ENCODE assay signal across 18 cellular contexts in the genomic region with DNA sequence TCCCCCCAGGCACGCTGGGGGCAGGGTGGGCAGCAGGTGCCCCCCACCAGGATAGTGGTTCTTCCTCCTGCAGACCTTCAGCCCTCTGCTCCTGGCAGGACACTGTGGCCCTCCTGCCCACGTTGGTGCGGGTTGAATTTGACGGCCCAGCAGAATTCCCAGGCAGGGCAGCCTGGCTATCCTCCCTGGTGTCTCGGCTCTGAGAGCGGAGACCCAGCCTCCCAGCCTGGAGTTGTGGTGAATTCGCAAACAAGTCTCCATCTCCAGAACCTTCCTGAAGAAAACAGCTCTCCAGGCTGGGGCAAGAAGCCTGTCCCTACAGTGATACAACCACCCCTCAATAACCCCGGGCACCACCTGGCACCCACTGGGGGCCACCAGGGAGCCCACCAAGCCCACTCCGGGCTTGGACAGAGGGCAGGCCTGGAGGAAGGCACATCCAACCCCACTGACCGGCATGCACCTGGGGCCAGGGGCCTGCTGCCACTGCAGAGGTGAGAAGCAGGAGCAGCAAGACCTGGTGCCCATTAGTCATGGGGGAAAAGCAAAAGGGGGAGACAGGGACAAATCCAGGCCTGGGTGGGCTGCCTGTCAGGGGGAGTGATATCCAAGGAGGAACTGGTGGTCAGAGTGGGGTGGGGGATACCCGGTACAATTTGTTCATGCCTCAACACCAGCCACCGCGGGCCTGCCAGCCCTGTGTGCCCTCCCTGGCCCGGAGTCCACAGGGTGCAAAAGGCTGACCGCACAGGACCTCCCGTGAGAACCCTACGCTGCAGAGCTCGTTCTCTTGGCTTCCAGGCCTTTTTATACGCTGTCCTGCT. TPM values are rescaled to one million over a fixed set of nuclear protein-coding genes. Genes with fewer than 3 reads are reported as not detected.
DNase-seq lines count a peak whose midpoint lies in the region; ATAC-seq and TF ChIP-seq lines count a peak whose summit lies in the region.
"Had no signal": no experiment of that assay in that cellular context is flagged by ENCODE, and none has a peak within 500 bp of the region (broad histone marks: within the 10 kb centered on the region; RNA-seq: fewer than 3 reads in every experiment).

No MANE protein-coding gene starts in this region.

- no peak overlapping the region for H3K4ac ChIP-seq in neuronal stem cell (ENCODE audit: low read length)

- WGBS in neuronal stem cell (ENCODE audit: extremely low coverage in 2 of 2, insufficient read length in 2 of 2, insufficient replicate concordance in 1 of 2), 2 donors, result no CpG with 5 or more reads among the region's 19 CpGs
- 90 to 96% methylated on average over 19 of the region's 19 CpGs for WGBS in sigmoid colon, 2 donors

- H4K91ac ChIP-seq in neuronal stem cell (ENCODE audit: low read depth, low read length, poor library complexity), result no peak overlapping the region

- peaks cover 9% of the 10 kb centered on the region for H3K4me1 Mint-ChIP-seq in T-helper 17 cell

- H3K27me3 Mint-ChIP-seq in T-helper 17 cell, result no peaks in the 10 kb centered on the region
- H3K27me3 Mint-ChIP-seq: CD8-positive, alpha-beta memory T cell had no signal

- no peak overlapping the region for H4K8ac ChIP-seq in neuronal stem cell (ENCODE audit: low read depth, low read length)

- intact Hi-C loops in left ventricle myocardium inferior (cut with micrococcal nuclease) (no loop called here), left cardiac atrium (cut with DNase I) (no loop called here), sigmoid colon (cut with DNase I) (no loop called here)

- no peak for ATAC-seq in left cardiac atrium
- no peak for ATAC-seq in T-helper 17 cell

- TF ChIP-seq POLR2A in sigmoid colon (IDR thresholded peaks at IDR 0.05), result no peak

- H3K4me2 ChIP-seq in neuronal stem cell (ENCODE audit: insufficient read depth, low read length, poor library complexity, severe bottlenecking), result no peak overlapping the region
- H3K4me2 ChIP-seq: BLaER1 had no signal

- no peak overlapping the region for H3K4me3 Mint-ChIP-seq in T-helper 17 cell

- no peak overlapping the region for H3K14ac ChIP-seq in neuronal stem cell (ENCODE audit: low read length)

- no peak overlapping the region for H2AFZ ChIP-seq in neuronal stem cell (ENCODE audit: low read length)

- H3K79me1 ChIP-seq in neuronal stem cell (ENCODE audit: low read depth, low read length), result peaks cover 11% of the 10 kb centered on the region

- H3K36me3 Mint-ChIP-seq in T-helper 17 cell (ENCODE audit: low read depth), result no peaks in the 10 kb centered on the region

- H3K4me3 ChIP-seq in left ventricle myocardium inferior (peak overlapping the region; percentile 42), neuronal stem cell (ENCODE audit: low read length in 2 of 2) (no peak overlapping the region), sigmoid colon (no peak overlapping the region)
- H3K4me3 ChIP-seq: BLaER1, MG63 had no signal

- H2BK5ac ChIP-seq in neuronal stem cell (ENCODE audit: low read length), result peak overlapping the region; percentile 35

- peaks cover 83% of the 10 kb centered on the region for H3K4me1 ChIP-seq in left ventricle myocardium inferior
- peaks cover 9 to 10% of the 10 kb centered on the region in 2 donors for H3K4me1 ChIP-seq in neuronal stem cell (ENCODE audit: control insufficient read depth in 2 of 2, insufficient read depth in 1 of 2, low read depth in 1 of 2, low read length in 2 of 2)
- peaks cover 0 to 21% (median 15%) of the 10 kb centered on the region in 4 donors for H3K4me1 ChIP-seq in sigmoid colon

- H3K27ac ChIP-seq in left ventricle myocardium inferior (replicated peaks) (peak overlapping the region; percentile 94), neuronal stem cell (replicated peaks; ENCODE audit: low read length) (no peak overlapping the region), temporal lobe (ENCODE audit: low read depth, low read length) (peak overlapping the region; percentile 27), sigmoid colon (peak overlapping the region in 2 of 4 donors; percentile 12 to 43)
- H3K27ac ChIP-seq: BLaER1 had no signal

- H2BK12ac ChIP-seq in neuronal stem cell (ENCODE audit: low read length), result no peak overlapping the region

- no peak for TF ChIP-seq EP300 in sigmoid colon (IDR thresholded peaks at IDR 0.05)

- H2AK5ac ChIP-seq in neuronal stem cell (ENCODE audit: low read depth, low read length), result no peak overlapping the region

- H3K9ac ChIP-seq in neuronal stem cell (ENCODE audit: low read depth, low read length, poor library complexity), result peak overlapping the region; percentile 44
- H3K9ac ChIP-seq: BLaER1 had no signal

- no peak overlapping the region for H2BK120ac ChIP-seq in neuronal stem cell (ENCODE audit: low read depth, low read length)

- TF ChIP-seq CTCF in left ventricle myocardium inferior (IDR thresholded peaks at IDR 0.05; ENCODE audit: borderline replicate concordance) (no peak), sigmoid colon (IDR thresholded peaks at IDR 0.05) (no peak)

- no peaks in the 10 kb centered on the region for H3K9me3 ChIP-seq in left ventricle myocardium inferior (replicated peaks)
- no peaks in the 10 kb centered on the region for H3K9me3 ChIP-seq in T-helper 17 cell (ENCODE audit: control insufficient read depth, low read length, poor library complexity, severe bottlenecking)
- H3K9me3 ChIP-seq in neuronal stem cell (replicated peaks in 1 of 2; ENCODE audit: control insufficient read depth in 2 of 2, insufficient read depth in 1 of 2, low read depth in 1 of 2, low read length in 2 of 2), result no peaks in the 10 kb centered on the region
- H3K9me3 ChIP-seq in sigmoid colon, result no peaks in the 10 kb centered on the region
- H3K9me3 ChIP-seq: BLaER1, MG63 had no signal

- H3K23ac ChIP-seq in neuronal stem cell (ENCODE audit: low read depth, low read length, poor library complexity), result no peak overlapping the region

- H3K27ac Mint-ChIP-seq in T-helper 17 cell, result peak overlapping the region; percentile 47

- no peak overlapping the region for H3K18ac ChIP-seq in neuronal stem cell (ENCODE audit: low read length)

- H3K27me3 ChIP-seq in left ventricle myocardium inferior (ENCODE audit: low read depth) (no peaks in the 10 kb centered on the region), neuronal stem cell (ENCODE audit: control insufficient read depth in 3 of 3, insufficient read depth in 3 of 3, low read depth in 1 of 3, low read length in 3 of 3) (no peaks in the 10 kb centered on the region), sigmoid colon (no peaks in the 10 kb centered on the region)
- H3K27me3 ChIP-seq: BLaER1, MG63 had no signal

- H2BK15ac ChIP-seq in neuronal stem cell (ENCODE audit: low read length), result no peak overlapping the region

- H3K36me3 ChIP-seq in left ventricle myocardium inferior, result peaks cover 22% of the 10 kb centered on the region
- H3K36me3 ChIP-seq in neuronal stem cell (replicated peaks in 1 of 2; ENCODE audit: control insufficient read depth in 2 of 2, insufficient read depth in 2 of 2, low read length in 2 of 2), result peaks cover 19 to 23% of the 10 kb centered on the region in 2 donors
- H3K36me3 ChIP-seq in sigmoid colon, result peaks cover 5 to 18% (median 10%) of the 10 kb centered on the region in 4 donors
- H3K36me3 ChIP-seq: MG63 had no signal

- DNase-seq in left ventricle myocardium inferior (no peak), left cardiac atrium (no peak), T-helper 17 cell (no peak), neuronal stem cell (ENCODE audit: low spot score) (no peak), NCI-H1105 treated with DMSO at 0.1 percent for 48 hours (lab: John Stamatoyannopoulos, UW) (no peak), sigmoid colon (no peak)
- DNase-seq: CD8-positive, alpha-beta memory T cell; DMS79 treated with DMSO at 0.1 percent for 48 hours; Karpas-422; MG63; NCI-H1092; NCI-H1694; NCI-H2107; NCI-H2227 treated with DMSO at 0.1 percent for 48 hours; NCI-H524; SHP77 had no signal

RNA-seq across cellular contexts. Expression of a gene that starts 3.6 kb away (rescaled TPM):
- total RNA-seq in left ventricle myocardium inferior (158 TPM), left cardiac atrium (100 to 1,000 TPM in 1 of 2 donors, 10 to 100 TPM in 1; 97.0 to 160 TPM), T-helper 17 cell (10 to 100 TPM in 1 of 2 donors, 1 to 10 TPM in 1; 3.3 to 17.6 TPM), temporal lobe (6.1 TPM), sigmoid colon (10 to 100 TPM; 16.1 to 36.0 (median 23.4) TPM)
- polyA plus RNA-seq in neuronal stem cell (2013, experiment 1 of 2), result 21.5 TPM
- 21.0 TPM for polyA plus RNA-seq in neuronal stem cell (2013, experiment 2 of 2)
- 10 to 100 TPM in 2 of 3 donors, 1 to 10 TPM in 1; 9.6 to 28.7 (median 16.4) TPM for polyA plus RNA-seq in sigmoid colon
